In the genomic region with DNA sequence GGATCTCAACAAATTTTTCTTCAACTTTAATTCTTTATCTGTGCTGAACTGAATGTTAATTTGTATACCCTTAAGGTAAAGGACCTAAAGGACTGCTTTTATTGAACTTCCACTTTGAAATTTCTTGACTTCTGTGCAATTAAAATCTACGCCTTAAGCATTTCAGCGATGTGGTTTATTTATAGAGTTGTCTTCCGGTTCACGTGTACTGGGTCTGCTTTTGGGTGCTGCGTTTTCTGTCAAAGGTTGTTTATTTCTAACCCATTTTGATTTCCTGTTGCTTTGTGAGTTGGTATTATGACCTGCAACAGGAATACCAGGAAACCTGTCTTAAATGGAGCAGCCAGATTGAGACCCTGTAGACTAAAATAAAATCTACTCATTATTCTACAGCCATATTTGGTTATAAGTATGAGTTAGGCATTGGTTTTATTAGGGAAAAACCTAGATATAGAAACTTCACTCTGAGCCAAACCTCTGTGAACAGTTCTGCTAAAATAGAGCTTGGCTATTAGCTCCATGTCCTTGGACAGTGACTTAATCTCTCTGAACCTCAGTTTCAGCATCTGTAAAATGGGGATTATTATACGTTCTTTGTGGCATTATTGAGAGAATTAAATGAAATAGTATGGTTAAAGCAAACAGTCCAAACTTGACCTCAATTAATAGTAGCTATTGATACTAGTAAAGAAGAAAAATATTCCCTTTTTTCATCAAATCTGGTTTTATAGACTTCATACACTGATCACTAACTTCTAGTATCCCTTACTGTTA, we compare ENCODE assay signal across 22 cellular contexts. TPM values are rescaled to one million over a fixed set of nuclear protein-coding genes. Genes with fewer than 3 reads are reported as not detected.
DNase-seq lines count a peak whose midpoint lies in the region; ATAC-seq and TF ChIP-seq lines count a peak whose summit lies in the region.
"Had no signal": no experiment of that assay in that cellular context is flagged by ENCODE, and none has a peak within 500 bp of the region (broad histone marks: within the 10 kb centered on the region; RNA-seq: fewer than 3 reads in every experiment).

No MANE protein-coding gene starts in this region.

- H3F3A ChIP-seq in OCI-LY1 (ENCODE audit: insufficient read depth, low read length) = no peaks in the 10 kb centered on the region

- H3K9me3 Mint-ChIP-seq in CD8-positive, alpha-beta T cell = no peaks in the 10 kb centered on the region
- H3K9me3 Mint-ChIP-seq in naive B cell = no peaks in the 10 kb centered on the region

- H3K27ac ChIP-seq in left ventricle myocardium inferior (replicated peaks) (peak overlapping the region; percentile 21), right cardiac atrium (ENCODE audit: low read length) (no peak overlapping the region), OCI-LY1 (ENCODE audit: low read depth, low read length, poor library complexity, severe bottlenecking) (peak overlapping the region; percentile 59)
- no peak overlapping the region for H3K27ac ChIP-seq in CD8-positive, alpha-beta T cell (ENCODE audit: low read depth, low read length)
- H3K27ac ChIP-seq: A549 had no signal

- H4K20me1 ChIP-seq in OCI-LY1 (ENCODE audit: insufficient read depth, low read length) = no peaks in the 10 kb centered on the region

- peaks cover 44% of the 10 kb centered on the region for H3K79me2 ChIP-seq in OCI-LY1 (ENCODE audit: insufficient read depth, low read length)

- peaks cover 47% of the 10 kb centered on the region for H3K36me3 Mint-ChIP-seq in CD8-positive, alpha-beta T cell
- H3K36me3 Mint-ChIP-seq in naive B cell = peaks cover 0 to 4% of the 10 kb centered on the region in 2 donors

- no peak for DNase-seq in left ventricle myocardium inferior
- DNase-seq in right cardiac atrium = no peak
- DNase-seq in CD8-positive, alpha-beta T cell = no peak
- no peak for DNase-seq in naive B cell
- DNase-seq in NCI-H82 treated with DMSO at 0.1 percent for 48 hours (lab: John Stamatoyannopoulos, UW; ENCODE audit: unreplicated experiment) = no peak
- no peak for DNase-seq in UCSD-AML1 (lab: John Stamatoyannopoulos, UW; ENCODE audit: unreplicated experiment)
- DNase-seq in NCI-H510A treated with DMSO at 0.1 percent for 48 hours (lab: John Stamatoyannopoulos, UW) = no peak
- DNase-seq: BE2C, DMS53, EL, GF-D8, H7, KBM-7, NCI-H1092 treated with DMSO at 0.1 percent for 48 hours, NCI-H1436 treated with DMSO at 0.1 percent for 48 hours, NCI-H1930, NCI-H2227 treated with DMSO at 0.1 percent for 48 hours, NCI-H510A, NCI-H748 treated with DMSO at 0.1 percent for 48 hours, Right ventricle myocardium superior had no signal

- no peaks in the 10 kb centered on the region for H3K27me3 Mint-ChIP-seq in CD8-positive, alpha-beta T cell (ENCODE audit: low read depth)
- no peaks in the 10 kb centered on the region for H3K27me3 Mint-ChIP-seq in naive B cell

- CTCF ChIA-PET in CD8-positive, alpha-beta T cell (lab: Charles Lee) = no interaction called here

- H3K36me3 ChIP-seq in left ventricle myocardium inferior = peaks cover 26% of the 10 kb centered on the region
- H3K36me3 ChIP-seq in CD8-positive, alpha-beta T cell (ENCODE audit: insufficient read depth, low read length) = no peaks in the 10 kb centered on the region
- H3K36me3 ChIP-seq in OCI-LY1 (ENCODE audit: insufficient read depth, low read length) = peaks cover 33% of the 10 kb centered on the region

- no peak overlapping the region for H2AFZ ChIP-seq in OCI-LY1 (ENCODE audit: low read length)

- H3K9me3 ChIP-seq in left ventricle myocardium inferior (replicated peaks) (no peaks in the 10 kb centered on the region), right cardiac atrium (ENCODE audit: control insufficient read depth, low read length) (no peaks in the 10 kb centered on the region), OCI-LY1 (ENCODE audit: low read length) (no peaks in the 10 kb centered on the region)
- no peaks in the 10 kb centered on the region for H3K9me3 ChIP-seq in CD8-positive, alpha-beta T cell (ENCODE audit: low read length)
- H3K9me3 ChIP-seq: A549, BE2C had no signal

- peak overlapping the region; percentile 12 for H3K4me3 Mint-ChIP-seq in CD8-positive, alpha-beta T cell
- H3K4me3 Mint-ChIP-seq in naive B cell = peak overlapping the region in 4 of 8 donors; percentile 2 to 67 (median 12)

- peaks cover 60% of the 10 kb centered on the region for H3K4me1 Mint-ChIP-seq in CD8-positive, alpha-beta T cell (ENCODE audit: low read depth)
- peaks cover 30 to 58% (median 55%) of the 10 kb centered on the region in 3 donors for H3K4me1 Mint-ChIP-seq in naive B cell

- ATAC-seq in right cardiac atrium (no peak), naive B cell (ENCODE audit: low read depth in 2 of 2) (no peak)
- ATAC-seq in CD8-positive, alpha-beta T cell = no peak
- ATAC-seq: A549 had no signal

- no peak overlapping the region for H3K4me3 ChIP-seq in left ventricle myocardium inferior
- H3K4me3 ChIP-seq in right cardiac atrium (ENCODE audit: low read length) = no peak overlapping the region
- H3K4me3 ChIP-seq in CD8-positive, alpha-beta T cell (ENCODE audit: low read depth, low read length) = no peak overlapping the region
- H3K4me3 ChIP-seq in OCI-LY1 (ENCODE audit: low read depth, low read length, poor library complexity, severe bottlenecking) = peak overlapping the region; percentile 26
- H3K4me3 ChIP-seq: A549 had no signal

- 76% methylated on average over 6 of the region's 6 CpGs for WGBS in right cardiac atrium

- H3K4me2 ChIP-seq in OCI-LY1 (ENCODE audit: low read length) = peak overlapping the region; percentile 48
- H3K4me2 ChIP-seq: A549 had no signal

- POLR2A ChIA-PET in CD8-positive, alpha-beta T cell (lab: Charles Lee) = no interaction called here

- H3K4me1 ChIP-seq in left ventricle myocardium inferior = peaks cover 74% of the 10 kb centered on the region
- peaks cover 7% of the 10 kb centered on the region for H3K4me1 ChIP-seq in right cardiac atrium (ENCODE audit: control insufficient read depth, insufficient read depth, low read length)
- H3K4me1 ChIP-seq in CD8-positive, alpha-beta T cell (ENCODE audit: insufficient read depth, low read length) = peaks cover 21% of the 10 kb centered on the region
- peaks cover 37% of the 10 kb centered on the region for H3K4me1 ChIP-seq in OCI-LY1 (ENCODE audit: insufficient read depth, low read length, severe bottlenecking)
- H3K4me1 ChIP-seq: BE2C had no signal

- no peaks in the 10 kb centered on the region for H3K9me2 ChIP-seq in OCI-LY1 (ENCODE audit: low read depth, low read length)

- intact Hi-C loops in left ventricle myocardium inferior (cut with micrococcal nuclease) (no loop called here), right cardiac atrium (cut with DNase I) (loop anchor here in 1 of 4 donors (10.0 kb wide), 1 partner anchor 77 kb away; no protein-coding TSS in a partner anchor)
- intact Hi-C loops in CD8-positive, alpha-beta T cell (cut with DNase I, micrococcal nuclease) = loop anchor here (10.0 kb wide), 2 partner anchors 677 to 997 kb away; a partner anchor contains a TSS

- H3K27ac Mint-ChIP-seq in CD8-positive, alpha-beta T cell = no peak overlapping the region
- peak overlapping the region in 4 of 6 donors; percentile 4 to 59 (median 55) for H3K27ac Mint-ChIP-seq in naive B cell

- peak overlapping the region; percentile 6; the same call in 1 of the 2 replicates for H3K9ac ChIP-seq in OCI-LY1 (ENCODE audit: low read length)

- no peak for TF ChIP-seq CTCF in left ventricle myocardium inferior (IDR thresholded peaks at IDR 0.05; ENCODE audit: borderline replicate concordance)
- no peak for TF ChIP-seq CTCF in CD8-positive, alpha-beta T cell (IDR thresholded peaks at IDR 0.05)
- no peak for TF ChIP-seq CTCF in OCI-LY1 (IDR thresholded peaks at IDR 0.05; ENCODE audit: low read length)

- no peaks in the 10 kb centered on the region for H3K27me3 ChIP-seq in left ventricle myocardium inferior (ENCODE audit: low read depth)
- no peaks in the 10 kb centered on the region for H3K27me3 ChIP-seq in right cardiac atrium (ENCODE audit: control insufficient read depth, insufficient read depth)
- no peaks in the 10 kb centered on the region for H3K27me3 ChIP-seq in CD8-positive, alpha-beta T cell (ENCODE audit: insufficient read depth, low read length)
- H3K27me3 ChIP-seq in OCI-LY1 (ENCODE audit: insufficient read depth, low read length) = no peaks in the 10 kb centered on the region
- H3K27me3 ChIP-seq: BE2C had no signal

RNA-seq across cellular contexts. Expression of a gene that starts 3.5 kb away (rescaled TPM):
- total RNA-seq in left ventricle myocardium inferior (35.8 TPM), right cardiac atrium (10 to 100 TPM; 24.9 to 33.8 (median 28.7) TPM)
- polyA plus RNA-seq in right cardiac atrium (23.1 TPM), naive B cell (ENCODE audit: low read depth in 6 of 6) (10 to 100 TPM; 11.8 to 25.4 (median 19.9) TPM)
- total RNA-seq in CD8-positive, alpha-beta T cell = 10 to 100 TPM; 22.9 to 23.2 TPM

RNA-seq across cellular contexts. Expression of a gene that starts 3.6 kb away (rescaled TPM):
- total RNA-seq in left ventricle myocardium inferior (40.7 TPM), right cardiac atrium (10 to 100 TPM; 30.4 to 36.2 (median 33.2) TPM)
- polyA plus RNA-seq in right cardiac atrium (13.8 TPM), naive B cell (ENCODE audit: low read depth in 6 of 6) (10 to 100 TPM; 16.4 to 30.3 (median 21.6) TPM)
- 10 to 100 TPM; 34.0 to 38.9 TPM for total RNA-seq in CD8-positive, alpha-beta T cell

RNA-seq across cellular contexts. Expression of a gene that starts 39.5 kb away (rescaled TPM):
- total RNA-seq in left ventricle myocardium inferior = 4.4 TPM
- 1 to 10 TPM; 1.2 to 6.4 (median 1.8) TPM for total RNA-seq in right cardiac atrium
- polyA plus RNA-seq in right cardiac atrium = 2.9 TPM
- not detected for total RNA-seq in CD8-positive, alpha-beta T cell
- polyA plus RNA-seq in naive B cell (ENCODE audit: low read depth in 6 of 6) = not detected

Comparison
In these comparisons a context has a peak if more than half of its experiments do, and no peak if none do; other contexts are left out.
1. H3K27ac ChIP-seq: peak in left ventricle myocardium inferior (single experiment) and OCI-LY1 (single experiment); none in right cardiac atrium (single experiment) and CD8-positive, alpha-beta T cell (single experiment).